In the genomic region with DNA sequence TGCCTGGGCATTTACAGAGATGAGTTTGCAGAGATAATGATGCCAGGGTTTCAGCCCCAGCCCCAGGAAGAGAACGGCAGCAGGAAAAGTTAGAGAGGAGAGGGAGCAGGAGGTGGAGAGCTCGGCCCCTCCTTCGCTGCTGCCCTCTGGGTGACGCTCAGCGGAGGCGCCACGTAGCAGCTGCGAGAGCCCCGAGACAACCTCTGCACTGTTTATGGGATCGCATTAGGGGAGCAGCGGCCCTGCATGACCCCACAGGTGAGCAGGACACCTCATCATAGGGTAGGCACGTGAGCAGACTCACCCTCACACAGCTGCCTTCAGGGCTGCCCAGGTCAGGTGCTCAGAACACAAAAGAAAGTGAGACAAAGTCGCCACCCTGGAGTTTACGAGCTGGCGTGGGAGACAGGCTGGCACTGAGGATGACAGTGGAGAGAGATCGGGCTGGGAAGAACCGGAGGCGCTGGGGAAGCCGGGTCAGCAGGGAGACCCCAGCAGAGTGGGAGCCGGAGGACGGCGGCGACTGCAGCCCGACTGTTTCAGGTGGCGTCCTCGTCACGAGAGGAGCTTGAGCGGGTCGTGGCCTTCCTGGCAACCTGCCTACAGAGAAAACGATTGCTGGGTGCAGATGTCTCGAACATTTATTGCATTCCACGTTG, we compare ENCODE assay signal across 1 cellular context.
A peak's percentile ranks its signal among the peaks of the same experiment; 100 is the strongest.
TF ChIP-seq lines count a peak whose summit lies in the region.

No MANE protein-coding gene starts in this region.

TF ChIP-seq in K562, 482 proteins besides CTCF, POLR2A, EP300 and RAD21 (continued from another document):
- TF ChIP-seq, protein P1, sequence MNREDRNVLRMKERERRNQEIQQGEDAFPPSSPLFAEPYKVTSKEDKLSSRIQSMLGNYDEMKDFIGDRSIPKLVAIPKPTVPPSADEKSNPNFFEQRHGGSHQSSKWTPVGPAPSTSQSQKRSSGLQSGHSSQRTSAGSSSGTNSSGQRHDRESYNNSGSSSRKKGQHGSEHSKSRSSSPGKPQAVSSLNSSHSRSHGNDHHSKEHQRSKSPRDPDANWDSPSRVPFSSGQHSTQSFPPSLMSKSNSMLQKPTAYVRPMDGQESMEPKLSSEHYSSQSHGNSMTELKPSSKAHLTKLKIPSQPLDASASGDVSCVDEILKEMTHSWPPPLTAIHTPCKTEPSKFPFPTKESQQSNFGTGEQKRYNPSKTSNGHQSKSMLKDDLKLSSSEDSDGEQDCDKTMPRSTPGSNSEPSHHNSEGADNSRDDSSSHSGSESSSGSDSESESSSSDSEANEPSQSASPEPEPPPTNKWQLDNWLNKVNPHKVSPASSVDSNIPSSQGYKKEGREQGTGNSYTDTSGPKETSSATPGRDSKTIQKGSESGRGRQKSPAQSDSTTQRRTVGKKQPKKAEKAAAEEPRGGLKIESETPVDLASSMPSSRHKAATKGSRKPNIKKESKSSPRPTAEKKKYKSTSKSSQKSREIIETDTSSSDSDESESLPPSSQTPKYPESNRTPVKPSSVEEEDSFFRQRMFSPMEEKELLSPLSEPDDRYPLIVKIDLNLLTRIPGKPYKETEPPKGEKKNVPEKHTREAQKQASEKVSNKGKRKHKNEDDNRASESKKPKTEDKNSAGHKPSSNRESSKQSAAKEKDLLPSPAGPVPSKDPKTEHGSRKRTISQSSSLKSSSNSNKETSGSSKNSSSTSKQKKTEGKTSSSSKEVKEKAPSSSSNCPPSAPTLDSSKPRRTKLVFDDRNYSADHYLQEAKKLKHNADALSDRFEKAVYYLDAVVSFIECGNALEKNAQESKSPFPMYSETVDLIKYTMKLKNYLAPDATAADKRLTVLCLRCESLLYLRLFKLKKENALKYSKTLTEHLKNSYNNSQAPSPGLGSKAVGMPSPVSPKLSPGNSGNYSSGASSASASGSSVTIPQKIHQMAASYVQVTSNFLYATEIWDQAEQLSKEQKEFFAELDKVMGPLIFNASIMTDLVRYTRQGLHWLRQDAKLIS (CRISPR knock-in tag; IDR thresholded peaks at IDR 0.05), result peak; percentile 64; the same call in 1 of the 2 replicates
- TF ChIP-seq KLF10 (CRISPR knock-in tag; IDR thresholded peaks at IDR 0.05), result 0 out of 2 replicates have a peak, but pooled peaks have one; percentile 31
- TF ChIP-seq ATF1 (CRISPR knock-in tag; IDR thresholded peaks at IDR 0.05), result no peak
- peak; percentile 74 for TF ChIP-seq ATF1 (tag; IDR thresholded peaks at IDR 0.05)
- TF ChIP-seq, protein P2, sequence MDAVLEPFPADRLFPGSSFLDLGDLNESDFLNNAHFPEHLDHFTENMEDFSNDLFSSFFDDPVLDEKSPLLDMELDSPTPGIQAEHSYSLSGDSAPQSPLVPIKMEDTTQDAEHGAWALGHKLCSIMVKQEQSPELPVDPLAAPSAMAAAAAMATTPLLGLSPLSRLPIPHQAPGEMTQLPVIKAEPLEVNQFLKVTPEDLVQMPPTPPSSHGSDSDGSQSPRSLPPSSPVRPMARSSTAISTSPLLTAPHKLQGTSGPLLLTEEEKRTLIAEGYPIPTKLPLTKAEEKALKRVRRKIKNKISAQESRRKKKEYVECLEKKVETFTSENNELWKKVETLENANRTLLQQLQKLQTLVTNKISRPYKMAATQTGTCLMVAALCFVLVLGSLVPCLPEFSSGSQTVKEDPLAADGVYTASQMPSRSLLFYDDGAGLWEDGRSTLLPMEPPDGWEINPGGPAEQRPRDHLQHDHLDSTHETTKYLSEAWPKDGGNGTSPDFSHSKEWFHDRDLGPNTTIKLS (IDR thresholded peaks at IDR 0.05; ENCODE audit: borderline replicate concordance, low read depth), result peak; percentile 86
